10 cellular contexts compared by ENCODE assay signal in genomic region chr17:1123397-1124237, GRCh38.
DNase-seq lines count a peak whose midpoint lies in the region; ATAC-seq lines count a peak whose summit lies in the region.
"Had no signal": no experiment of that assay in that cellular context is flagged by ENCODE, and none has a peak within 500 bp of the region (broad histone marks: within the 10 kb centered on the region; RNA-seq: fewer than 3 reads in every experiment).

No MANE protein-coding gene starts in this region.

- H3K27me3 ChIP-seq in duodenal mucosa (ENCODE audit: control insufficient read depth in 1 of 2, insufficient read depth in 2 of 2, low read length in 2 of 2), result no peaks in the 10 kb centered on the region

- no peak for ATAC-seq in stimulated activated naive B cell treated with anti-CD40 and anti-IgM and Interleukin-4, amounts not matched to agents 10 μg/mL and 1 μg/mL and 100 μg/mL, for 72 hours (replicated peaks)
- no peak for ATAC-seq in activated naive CD8-positive, alpha-beta T cell treated with anti-CD3 and anti-CD28 coated beads, Interleukin-2, amount 50 U/mL, for 24 hours
- ATAC-seq in HG03432 (IDR thresholded peaks at IDR 0.05; ENCODE audit: unreplicated experiment), result no peak

- no peaks in the 10 kb centered on the region for H3K9me3 Mint-ChIP-seq in stimulated activated naive B cell treated with anti-CD40 and anti-IgM and Interleukin-4, amounts not matched to agents 10 μg/mL and 1 μg/mL and 100 μg/mL, for 72 hours
- H3K9me3 Mint-ChIP-seq in activated naive CD8-positive, alpha-beta T cell treated with anti-CD3 and anti-CD28 coated beads, Interleukin-2, amount 50 U/mL, for 24 hours, result no peaks in the 10 kb centered on the region
- H3K9me3 Mint-ChIP-seq: IgD-negative memory B cell had no signal

- H3K27ac ChIP-seq in duodenal mucosa (ENCODE audit: low read depth, low read length), result no peak overlapping the region

- no peaks in the 10 kb centered on the region for H3K36me3 ChIP-seq in duodenal mucosa (ENCODE audit: control insufficient read depth in 1 of 2, insufficient read depth in 2 of 2, low read length in 2 of 2)

- H3K9me3 ChIP-seq in duodenal mucosa (ENCODE audit: control insufficient read depth in 1 of 2, low read length in 2 of 2), result peaks cover 0 to 2% of the 10 kb centered on the region in 2 donors

- H3K4me1 Mint-ChIP-seq in stimulated activated naive B cell treated with anti-CD40 and anti-IgM and Interleukin-4, amounts not matched to agents 10 μg/mL and 1 μg/mL and 100 μg/mL, for 72 hours, result peaks cover 17% of the 10 kb centered on the region in 2 donors
- H3K4me1 Mint-ChIP-seq in activated naive CD8-positive, alpha-beta T cell treated with anti-CD3 and anti-CD28 coated beads, Interleukin-2, amount 50 U/mL, for 24 hours, result peaks cover 5% of the 10 kb centered on the region

- peak overlapping the region in 1 of 2 donors; percentile 58 for H3K4me3 ChIP-seq in duodenal mucosa (ENCODE audit: low read depth in 1 of 2, low read length in 2 of 2)

- H3K9ac ChIP-seq in duodenal mucosa (ENCODE audit: low read depth in 1 of 2, low read length in 2 of 2), result peak overlapping the region; percentile 9 to 28

- no peaks in the 10 kb centered on the region for H3K27me3 Mint-ChIP-seq in stimulated activated naive B cell treated with anti-CD40 and anti-IgM and Interleukin-4, amounts not matched to agents 10 μg/mL and 1 μg/mL and 100 μg/mL, for 72 hours
- peaks cover 2% of the 10 kb centered on the region for H3K27me3 Mint-ChIP-seq in activated naive CD8-positive, alpha-beta T cell treated with anti-CD3 and anti-CD28 coated beads, Interleukin-2, amount 50 U/mL, for 24 hours
- H3K27me3 Mint-ChIP-seq: activated CD4-positive, alpha-beta memory T cell treated with anti-CD3 and anti-CD28 coated beads for 36 hours; IgD-negative memory B cell had no signal

- peak overlapping the region; percentile 14 for H3K27ac Mint-ChIP-seq in stimulated activated naive B cell treated with anti-CD40 and anti-IgM and Interleukin-4, amounts not matched to agents 10 μg/mL and 1 μg/mL and 100 μg/mL, for 72 hours
- no peak overlapping the region for H3K27ac Mint-ChIP-seq in activated naive CD8-positive, alpha-beta T cell treated with anti-CD3 and anti-CD28 coated beads, Interleukin-2, amount 50 U/mL, for 24 hours
- H3K27ac Mint-ChIP-seq: activated CD4-positive, alpha-beta memory T cell treated with anti-CD3 and anti-CD28 coated beads for 36 hours had no signal

- no peak overlapping the region for H3K4me3 Mint-ChIP-seq in stimulated activated naive B cell treated with anti-CD40 and anti-IgM and Interleukin-4, amounts not matched to agents 10 μg/mL and 1 μg/mL and 100 μg/mL, for 72 hours
- no peak overlapping the region for H3K4me3 Mint-ChIP-seq in activated naive CD8-positive, alpha-beta T cell treated with anti-CD3 and anti-CD28 coated beads, Interleukin-2, amount 50 U/mL, for 24 hours
- H3K4me3 Mint-ChIP-seq: activated CD4-positive, alpha-beta memory T cell treated with anti-CD3 and anti-CD28 coated beads for 36 hours had no signal

- peaks cover 16 to 22% of the 10 kb centered on the region in 2 donors for H3K36me3 Mint-ChIP-seq in stimulated activated naive B cell treated with anti-CD40 and anti-IgM and Interleukin-4, amounts not matched to agents 10 μg/mL and 1 μg/mL and 100 μg/mL, for 72 hours
- no peaks in the 10 kb centered on the region for H3K36me3 Mint-ChIP-seq in activated naive CD8-positive, alpha-beta T cell treated with anti-CD3 and anti-CD28 coated beads, Interleukin-2, amount 50 U/mL, for 24 hours (ENCODE audit: low read depth)
- H3K36me3 Mint-ChIP-seq: activated CD4-positive, alpha-beta memory T cell treated with anti-CD3 and anti-CD28 coated beads for 36 hours had no signal

- DNase-seq in NCI-H1436 (lab: John Stamatoyannopoulos, UW) (peak; percentile 60), NCI-H1436 treated with DMSO at 0.1 percent for 48 hours (lab: John Stamatoyannopoulos, UW) (no peak), NCI-H2107 treated with DMSO at 0.1 percent for 48 hours (lab: John Stamatoyannopoulos, UW; ENCODE audit: unreplicated experiment) (peak; percentile 43), hepatic stellate cell (ENCODE audit: low spot score) (no peak)
- no peak for DNase-seq in stimulated activated naive B cell treated with anti-CD40 and anti-IgM and Interleukin-4, amounts not matched to agents 10 μg/mL and 1 μg/mL and 100 μg/mL, for 72 hours
- DNase-seq in activated naive CD8-positive, alpha-beta T cell treated with anti-CD3 and anti-CD28 coated beads, Interleukin-2, amount 50 U/mL, for 24 hours, result no peak

- peaks cover 29 to 31% of the 10 kb centered on the region in 2 donors for H3K4me1 ChIP-seq in duodenal mucosa (ENCODE audit: control insufficient read depth in 1 of 2, insufficient read depth in 2 of 2, low read length in 2 of 2)

Comparison
In these comparisons a context has a peak if more than half of its experiments do, and no peak if none do; other contexts are left out.
1. DNase-seq: peak in NCI-H1436 (single experiment) and NCI-H2107 treated with DMSO at 0.1 percent for 48 hours (single experiment); none in NCI-H1436 treated with DMSO at 0.1 percent for 48 hours (single experiment), stimulated activated naive B cell treated with anti-CD40 and anti-IgM and Interleukin-4, amounts not matched to agents 10 μg/mL and 1 μg/mL and 100 μg/mL, for 72 hours (single experiment), hepatic stellate cell (single experiment) and activated naive CD8-positive, alpha-beta T cell treated with anti-CD3 and anti-CD28 coated beads, Interleukin-2, amount 50 U/mL, for 24 hours (single experiment).